ENCODE assay signal across 15 cellular contexts in genomic region chr11:35088676-35089075, GRCh38. TPM values are rescaled to one million over a fixed set of nuclear protein-coding genes. Genes with fewer than 3 reads are reported as not detected.
DNase-seq lines count a peak whose midpoint lies in the region; ATAC-seq, FAIRE-seq and TF ChIP-seq lines count a peak whose summit lies in the region.
"Had no signal": no experiment of that assay in that cellular context is flagged by ENCODE, and none has a peak within 500 bp of the region (broad histone marks: within the 10 kb centered on the region; RNA-seq: fewer than 3 reads in every experiment).

No MANE protein-coding gene starts in this region.

- no peaks in the 10 kb centered on the region for H3K79me1 ChIP-seq in mesendoderm (ENCODE audit: low read length)

- H3K9ac ChIP-seq in BLaER1: no peak overlapping the region
- H3K9ac ChIP-seq in GM12878 (ENCODE audit: control insufficient read depth, insufficient read depth, low read length): no peak overlapping the region
- H3K9ac ChIP-seq in mesendoderm (ENCODE audit: low read length): no peak overlapping the region
- H3K9ac ChIP-seq: SK-N-SH had no signal

- H3K27me3 Mint-ChIP-seq in HFFc6 (ENCODE audit: insufficient read depth): peaks cover 2% of the 10 kb centered on the region
- peaks cover 18% of the 10 kb centered on the region for H3K27me3 Mint-ChIP-seq in mesothelial cell of epicardium (ENCODE audit: low read depth)
- H3K27me3 Mint-ChIP-seq in activated CD4-positive, alpha-beta T cell treated with anti-CD3 and anti-CD28 coated beads, Interleukin-2, amount 10 ng/mL, durations not matched to agents 7 days and 5 days: peaks cover 5% of the 10 kb centered on the region

- H3K27me3 ChIP-seq in BLaER1 (no peaks in the 10 kb centered on the region), GM12878 (replicated peaks in 1 of 2; ENCODE audit: control insufficient read depth in 2 of 2, insufficient read depth in 2 of 2, low read length in 1 of 2) (no peaks in the 10 kb centered on the region), mesendoderm (ENCODE audit: insufficient read depth, low read length, poor library complexity) (no peaks in the 10 kb centered on the region)

- H3K36me3 Mint-ChIP-seq in HFFc6 (ENCODE audit: low read depth) (no peaks in the 10 kb centered on the region), mesothelial cell of epicardium (no peaks in the 10 kb centered on the region)
- peaks cover 11% of the 10 kb centered on the region for H3K36me3 Mint-ChIP-seq in activated CD4-positive, alpha-beta T cell treated with anti-CD3 and anti-CD28 coated beads, Interleukin-2, amount 10 ng/mL, durations not matched to agents 7 days and 5 days (ENCODE audit: low read depth)
- H3K36me3 Mint-ChIP-seq: CD8-positive, alpha-beta T cell had no signal

- H2BK120ac ChIP-seq in mesendoderm (ENCODE audit: low read depth, low read length): no peak overlapping the region

- H4K5ac ChIP-seq in mesendoderm (ENCODE audit: low read length): no peak overlapping the region

- CTCF ChIA-PET in GM12878 (lab: Yijun Ruan, JAX): interaction anchor here (1.3 kb wide), 1 partner anchor 74 kb away, joined by 3 read pairs; no protein-coding TSS in a partner anchor
- CTCF ChIA-PET in activated CD4-positive, alpha-beta T cell treated with anti-CD3 and anti-CD28 coated beads, Interleukin-2, amount 10 ng/mL, durations not matched to agents 7 days and 5 days (lab: Charles Lee): interaction anchor here (0.7 to 1.3 kb wide), 5 partner anchors 10 to 59 kb away, joined by 3 to 8 read pairs (median 6); partner anchors contain the start of gene CD44

- no peak for TF ChIP-seq CTCF in HFFc6 (IDR thresholded peaks at IDR 0.05)
- TF ChIP-seq CTCF in GM12878 (IDR thresholded peaks at IDR 0.05 in 2 of 3, conservative IDR thresholded peaks at IDR 0.05 in 1 of 3; ENCODE audit: control insufficient read depth in 2 of 3, extremely low read depth in 1 of 3, insufficient read depth in 1 of 3, low read depth in 3 of 3, low read length in 3 of 3): no peak
- no peak for TF ChIP-seq CTCF in mesothelial cell of epicardium (IDR thresholded peaks at IDR 0.05; ENCODE audit: unreplicated experiment)

- H3K4me1 Mint-ChIP-seq in HFFc6 (ENCODE audit: low read depth): peaks cover 54% of the 10 kb centered on the region
- no peaks in the 10 kb centered on the region for H3K4me1 Mint-ChIP-seq in mesothelial cell of epicardium
- peaks cover 62% of the 10 kb centered on the region for H3K4me1 Mint-ChIP-seq in activated CD4-positive, alpha-beta T cell treated with anti-CD3 and anti-CD28 coated beads, Interleukin-2, amount 10 ng/mL, durations not matched to agents 7 days and 5 days

- intact Hi-C loops in GM12878 (cut with micrococcal nuclease; ENCODE audit: unreplicated experiment): loop anchor here (5.0 kb wide), 1 partner anchor 304 kb away; no protein-coding TSS in a partner anchor

- 41% methylated on average over 4 of the region's 4 CpGs for WGBS in GM12878 (ENCODE audit: insufficient coverage, insufficient replicate concordance, low lambda C conversion rate, missing lambda C conversion rate)
- WGBS in mesendoderm (ENCODE audit: extremely low coverage, insufficient coverage, low lambda C conversion rate): no CpG with 5 or more reads among the region's 4 CpGs

- H2BK5ac ChIP-seq in mesendoderm (ENCODE audit: low read length): no peak overlapping the region

- H3K4me1 ChIP-seq in BLaER1: peaks cover 61% of the 10 kb centered on the region
- H3K4me1 ChIP-seq in GM12878 (ENCODE audit: control insufficient read depth, insufficient read depth, low read length): peaks cover 39% of the 10 kb centered on the region
- no peaks in the 10 kb centered on the region for H3K4me1 ChIP-seq in mesendoderm (ENCODE audit: control insufficient read depth, low read depth, low read length)

- no peak overlapping the region for H3K18ac ChIP-seq in mesendoderm (ENCODE audit: low read length)

- ATAC-seq in GM12878: no peak
- ATAC-seq in HG03442 (IDR thresholded peaks at IDR 0.05; ENCODE audit: unreplicated experiment): no peak
- ATAC-seq: CD8-positive, alpha-beta T cell had no signal

- peaks cover 34% of the 10 kb centered on the region for H3K36me3 ChIP-seq in BLaER1
- H3K36me3 ChIP-seq in GM12878 (ENCODE audit: control insufficient read depth in 2 of 2, insufficient read depth in 2 of 2, low read length in 1 of 2): no peaks in the 10 kb centered on the region
- no peaks in the 10 kb centered on the region for H3K36me3 ChIP-seq in mesendoderm (ENCODE audit: control insufficient read depth, insufficient read depth, low read length)

- H3K9me3 ChIP-seq in BLaER1 (peaks cover 45% of the 10 kb centered on the region), GM12878 (replicated peaks; ENCODE audit: control insufficient read depth, insufficient read depth, low read length) (no peaks in the 10 kb centered on the region; the same call in 2 of the 3 replicates)
- H3K9me3 ChIP-seq: SK-N-SH had no signal

- H4K20me1 ChIP-seq in BLaER1: no peaks in the 10 kb centered on the region
- H4K20me1 ChIP-seq in GM12878 (ENCODE audit: control insufficient read depth, insufficient read depth): no peaks in the 10 kb centered on the region

- no peak overlapping the region for H3K4me3 ChIP-seq in BLaER1
- H3K4me3 ChIP-seq in GM12878: no peak overlapping the region
- H3K4me3 ChIP-seq in mesendoderm (ENCODE audit: low read length): no peak overlapping the region

- H3K4me3 Mint-ChIP-seq in HFFc6 (no peak overlapping the region), mesothelial cell of epicardium (no peak overlapping the region)
- H3K4me3 Mint-ChIP-seq in activated CD4-positive, alpha-beta T cell treated with anti-CD3 and anti-CD28 coated beads, Interleukin-2, amount 10 ng/mL, durations not matched to agents 7 days and 5 days: no peak overlapping the region
- H3K4me3 Mint-ChIP-seq: CD8-positive, alpha-beta T cell had no signal

- no peak overlapping the region for H3K56ac ChIP-seq in mesendoderm (ENCODE audit: low read length)

- TF ChIP-seq RAD21 in GM12878 (IDR thresholded peaks at IDR 0.05; ENCODE audit: insufficient read depth, low read depth, low read length): no peak

- no peak for TF ChIP-seq POLR2A in GM12878 (IDR thresholded peaks at IDR 0.05; ENCODE audit: low read depth, low read length)

- FAIRE-seq in GM12878 (lab: Jason Lieb, UNC): no peak
- FAIRE-seq: endometrium had no signal

- H3K27ac Mint-ChIP-seq in HFFc6 (no peak overlapping the region), mesothelial cell of epicardium (no peak overlapping the region)
- no peak overlapping the region for H3K27ac Mint-ChIP-seq in activated CD4-positive, alpha-beta T cell treated with anti-CD3 and anti-CD28 coated beads, Interleukin-2, amount 10 ng/mL, durations not matched to agents 7 days and 5 days
- H3K27ac Mint-ChIP-seq: CD8-positive, alpha-beta T cell had no signal

- in situ Hi-C loops in GM12878 (cut with MboI): no loop called here

- TSS peak; percentile 42 for BruUV-seq in GM12878 (replicated peaks; lab: Mats Ljungman, UMichigan)

- no peak overlapping the region for H3K23ac ChIP-seq in mesendoderm (ENCODE audit: low read length)

- TF ChIP-seq EP300 in GM12878 (IDR thresholded peaks at IDR 0.05; ENCODE audit: borderline replicate concordance in 1 of 2, control insufficient read depth in 1 of 2, low read depth in 2 of 2, low read length in 2 of 2): no peak

- H3K27ac ChIP-seq in BLaER1 (no peak overlapping the region), GM12878 (ENCODE audit: control insufficient read depth, insufficient read depth) (no peak overlapping the region), mesendoderm (ENCODE audit: low read depth, low read length) (no peak overlapping the region)

- H3K4ac ChIP-seq in mesendoderm (ENCODE audit: low read depth, low read length): no peak overlapping the region

- H3K4me2 ChIP-seq in BLaER1 (peak overlapping the region; percentile 31; the same call in 1 of the 2 replicates), GM12878 (ENCODE audit: control insufficient read depth, insufficient read depth) (peak overlapping the region; percentile 67; the same call in 1 of the 2 replicates), mesendoderm (ENCODE audit: low read length) (no peak overlapping the region)
- H3K4me2 ChIP-seq: SK-N-SH had no signal

- DNase-seq in HFFc6 (peak; percentile 52), GM12878 (ENCODE audit: low read depth, low spot score) (no peak), mesendoderm (peak; percentile 37), mesothelial cell of epicardium (ENCODE audit: low spot score in 2 of 2, unreplicated experiment in 2 of 2) (no peak), NCI-H1092 (lab: John Stamatoyannopoulos, UW) (no peak)
- DNase-seq in activated CD4-positive, alpha-beta T cell treated with anti-CD3 and anti-CD28 coated beads, Interleukin-2, amount 10 ng/mL, durations not matched to agents 7 days and 5 days: no peak
- DNase-seq: anterior cingulate cortex; CD8-positive, alpha-beta T cell; MV-4-11; NCI-H524; SK-N-SH; stimulated activated CD4-positive, alpha-beta T cell treated with anti-CD3 and anti-CD28 coated beads, Interleukin-4, amount 100 ng/mL, for 4 hours had no signal

- RAD21 ChIA-PET in GM12878 (lab: Charles Lee; ENCODE audit: unreplicated experiment): interaction anchor here (0.6 to 1.5 kb wide), 4 partner anchors 30 to 217 kb away, joined by 3 to 5 read pairs (median 4); no protein-coding TSS in a partner anchor

- no peak overlapping the region for H2AFZ ChIP-seq in GM12878 (ENCODE audit: control insufficient read depth, low read depth, low read length)

- SMC1A ChIA-PET in GM12878 (lab: Charles Lee; ENCODE audit: uncharacterized antibody, unreplicated experiment): interaction anchor here (0.8 to 2.3 kb wide), 17 partner anchors 10 to 239 kb away, joined by 3 to 7 read pairs (median 4); no protein-coding TSS in a partner anchor

- POLR2A ChIA-PET in GM12878 (lab: Charles Lee): interaction anchor here (0.7 to 1.8 kb wide), 5 partner anchors 12 to 59 kb away, joined by 3 to 8 read pairs (median 3); no protein-coding TSS in a partner anchor
- POLR2A ChIA-PET in activated CD4-positive, alpha-beta T cell treated with anti-CD3 and anti-CD28 coated beads, Interleukin-2, amount 10 ng/mL, durations not matched to agents 7 days and 5 days (lab: Charles Lee): no interaction called here

- no peak overlapping the region for H2AK5ac ChIP-seq in mesendoderm (ENCODE audit: low read length)

- no peak overlapping the region for H2BK15ac ChIP-seq in mesendoderm (replicated peaks; ENCODE audit: low read depth)

- H4K8ac ChIP-seq in mesendoderm (ENCODE audit: low read depth, low read length): no peak overlapping the region

- H3K9me3 Mint-ChIP-seq in HFFc6 (no peaks in the 10 kb centered on the region), mesothelial cell of epicardium (peaks cover 3% of the 10 kb centered on the region)
- H3K9me3 Mint-ChIP-seq in activated CD4-positive, alpha-beta T cell treated with anti-CD3 and anti-CD28 coated beads, Interleukin-2, amount 10 ng/mL, durations not matched to agents 7 days and 5 days: peaks cover 7% of the 10 kb centered on the region
- H3K9me3 Mint-ChIP-seq: CD8-positive, alpha-beta T cell had no signal

- H3K79me2 ChIP-seq in GM12878 (ENCODE audit: control insufficient read depth, insufficient read depth, low read length): no peaks in the 10 kb centered on the region
- no peaks in the 10 kb centered on the region for H3K79me2 ChIP-seq in mesendoderm (ENCODE audit: control insufficient read depth, insufficient read depth, low read length)

RNA-seq across cellular contexts. Expression of gene CD44, which starts 50.3 kb away (rescaled TPM):
- 1,000 to 10,000 TPM; 1,912 to 2,221 (median 2,175) TPM for total RNA-seq in HFFc6 (2021; fragmentation: NEBNext Ultra II Directional; extraction: Animal tissue kit (Norgen Biotek cat#: 25700))
- total RNA-seq in GM12878 (2013; cell fraction: nucleolus; rRNA removed): 514 and 528 TPM in 2 replicates
- total RNA-seq in GM12878 (2014; rRNA removed) (92.1 and 101 TPM in 2 replicates), GM12878 (2014; rRNA removed; fragmentation: Illumina TruSeq; extraction: Trizol) (133 and 148 TPM in 2 replicates), GM12878 (2021) (293 and 295 TPM in 2 replicates), mesothelial cell of epicardium (1.7 to 2.9 TPM (median 1.9 TPM) in 3 replicates)
- polyA plus RNA-seq in GM12878 (2011; ENCODE audit: low read depth): 121 TPM
- polyA plus RNA-seq in GM12878 (2011; rRNA removed) (190 and 193 TPM in 2 replicates), GM12878 (2014; fragmentation: Illumina TruSeq; extraction: Trizol) (264 and 295 TPM in 2 replicates), GM12878 (2014; fragmentation: Nextera tagmentation; extraction: Ambion mirVana) (10 to 100 TPM; 57.1 to 65.3 TPM), GM12878 (2014; rRNA removed) (188 and 201 TPM in 2 replicates), GM12878 (2016; fragmentation: Nextera tagmentation; extraction: Ambion mirVana) (100 to 1,000 TPM in 1 of 2 experiments, 10 to 100 TPM in 1; 95.6 to 108 TPM)
- polyA plus RNA-seq in GM12878 (2011; cell fraction: cytosol; rRNA removed): 279 and 303 TPM in 2 replicates
- 148 and 190 TPM in 2 replicates for polyA plus RNA-seq in GM12878 (2011; cell fraction: nucleus; rRNA removed)
- 190 and 271 TPM in 2 replicates for polyA plus RNA-seq in GM12878 (2012)
- 318 and 386 TPM in 2 replicates for polyA minus RNA-seq in GM12878 (2011; rRNA and poly(A)+ RNA removed)
- 126 and 137 TPM in 2 replicates for polyA minus RNA-seq in GM12878 (2011; cell fraction: cytosol; rRNA and poly(A)+ RNA removed)
- polyA minus RNA-seq in GM12878 (2011; cell fraction: nucleus; rRNA and poly(A)+ RNA removed): 179 and 299 TPM in 2 replicates
- polyA plus RNA-seq in mesendoderm (2013, experiment 1 of 2): 29.0 TPM
- polyA plus RNA-seq in mesendoderm (2013, experiment 2 of 2): 30.1 TPM
- total RNA-seq in activated CD4-positive, alpha-beta T cell treated with anti-CD3 and anti-CD28 coated beads, Interleukin-2, amount 10 ng/mL, durations not matched to agents 7 days and 5 days: 100 to 1,000 TPM; 518 to 534 TPM

Comparison
In these comparisons a context has a peak if more than half of its experiments do, and no peak if none do; other contexts are left out.
1. DNase-seq: peak in HFFc6 (single experiment) and mesendoderm (single experiment); none in GM12878 (single experiment), mesothelial cell of epicardium (0 of 2), activated CD4-positive, alpha-beta T cell treated with anti-CD3 and anti-CD28 coated beads, Interleukin-2, amount 10 ng/mL, durations not matched to agents 7 days and 5 days (single experiment) and NCI-H1092 (single experiment).
2. RNA of gene CD44, which starts 50.3 kb away (total RNA-seq): 1,912 to 2,221 TPM in HFFc6, 518 to 534 TPM in activated CD4-positive, alpha-beta T cell treated with anti-CD3 and anti-CD28 coated beads, Interleukin-2, amount 10 ng/mL, durations not matched to agents 7 days and 5 days and 92.1 to 528 TPM in GM12878; 1.7 to 2.9 TPM in mesothelial cell of epicardium; every median in the first group is over 10 times any median in the second.